11 cellular contexts compared by ENCODE assay signal in genomic region chr6:30590509-30590908, GRCh38. TPM values are rescaled to one million over a fixed set of nuclear protein-coding genes. Genes with fewer than 3 reads are reported as not detected.
A peak's percentile ranks its signal among the peaks of the same experiment; 100 is the strongest.
DNase-seq lines count a peak whose midpoint lies in the region; ATAC-seq and TF ChIP-seq lines count a peak whose summit lies in the region.
"Had no signal": no experiment of that assay in that cellular context is flagged by ENCODE, and none has a peak within 500 bp of the region (broad histone marks: within the 10 kb centered on the region; RNA-seq: fewer than 3 reads in every experiment).

No MANE protein-coding gene starts in this region.

- peaks cover 32% of the 10 kb centered on the region for H3F3A ChIP-seq in GM23248 (ENCODE audit: insufficient read depth)

- peaks cover 22% of the 10 kb centered on the region for H3K79me2 ChIP-seq in GM23248 (ENCODE audit: insufficient read depth)
- H3K79me2 ChIP-seq in hepatocyte, result peaks cover 9% of the 10 kb centered on the region

- peak overlapping the region; percentile 38; the same call in 1 of the 2 replicates for H3K9ac ChIP-seq in GM23248
- H3K9ac ChIP-seq in SK-N-MC (ENCODE audit: insufficient read length), result no peak overlapping the region

- H4K20me1 ChIP-seq in GM23248 (ENCODE audit: insufficient read depth) (no peaks in the 10 kb centered on the region), hepatocyte (ENCODE audit: insufficient read depth, poor library complexity, severe bottlenecking) (no peaks in the 10 kb centered on the region)

- H3K9me2 ChIP-seq in GM23248 (ENCODE audit: insufficient read depth), result no peaks in the 10 kb centered on the region
- no peaks in the 10 kb centered on the region for H3K9me2 ChIP-seq in hepatocyte (replicated peaks; ENCODE audit: insufficient read depth)

- H3K4me1 ChIP-seq in GM23248 (ENCODE audit: insufficient read depth), result peaks cover 7% of the 10 kb centered on the region; the same call in 1 of the 2 replicates
- H3K4me1 ChIP-seq in hepatocyte (ENCODE audit: insufficient read depth), result no peaks in the 10 kb centered on the region

- ATAC-seq in stimulated activated effector memory CD8-positive, alpha-beta T cell treated with anti-CD3 and anti-CD28 coated beads, Interleukin-12 subunit alpha, Interleukin-12 subunit beta, amount 100 ng/mL, for 72 hours, result peak; percentile 21
- no peak for ATAC-seq in GM19452 (IDR thresholded peaks at IDR 0.05; ENCODE audit: unreplicated experiment)
- ATAC-seq in GM21515 (IDR thresholded peaks at IDR 0.05; ENCODE audit: unreplicated experiment), result no peak

- H3K27me3 ChIP-seq in GM23248 (replicated peaks; ENCODE audit: insufficient read depth) (no peaks in the 10 kb centered on the region), hepatocyte (no peaks in the 10 kb centered on the region)

- 72 to 75% methylated on average over 8 of the region's 8 CpGs for WGBS in GM23248 (ENCODE audit: low coverage in 1 of 2, low lambda C conversion rate in 2 of 2, missing lambda C conversion rate in 2 of 2), 2 experiments
- 93% methylated on average over 8 of the region's 8 CpGs for WGBS in hepatocyte (ENCODE audit: low lambda C conversion rate, missing lambda C conversion rate)

- peak overlapping the region; percentile 3 for H3K27ac Mint-ChIP-seq in stimulated activated effector memory CD8-positive, alpha-beta T cell treated with anti-CD3 and anti-CD28 coated beads, Interleukin-12 subunit alpha, Interleukin-12 subunit beta, amount 100 ng/mL, for 72 hours

- H2AFZ ChIP-seq in GM23248, result no peak overlapping the region
- no peak overlapping the region for H2AFZ ChIP-seq in hepatocyte

- H3K4me1 Mint-ChIP-seq in stimulated activated effector memory CD8-positive, alpha-beta T cell treated with anti-CD3 and anti-CD28 coated beads, Interleukin-12 subunit alpha, Interleukin-12 subunit beta, amount 100 ng/mL, for 72 hours, result peaks cover 21% of the 10 kb centered on the region

- in situ Hi-C loops in GM23248 (cut with MboI), result no loop called here

- H3K4me2 ChIP-seq in GM23248 (ENCODE audit: unreplicated experiment) (no peak overlapping the region), hepatocyte (no peak overlapping the region)

- no peaks in the 10 kb centered on the region for H3K9me3 ChIP-seq in GM23248 (ENCODE audit: low read depth)
- no peaks in the 10 kb centered on the region for H3K9me3 ChIP-seq in SK-N-MC (ENCODE audit: low read depth, low read length)
- no peaks in the 10 kb centered on the region for H3K9me3 ChIP-seq in hepatocyte (ENCODE audit: low read depth)

- no peak overlapping the region for H3K4me3 ChIP-seq in GM23248
- H3K4me3 ChIP-seq in SK-N-MC, result no peak overlapping the region
- H3K4me3 ChIP-seq in hepatocyte, result no peak overlapping the region

- TF ChIP-seq CTCF in hepatocyte (IDR thresholded peaks at IDR 0.05; ENCODE audit: poor library complexity), result no peak

- H3K9me3 Mint-ChIP-seq in stimulated activated effector memory CD8-positive, alpha-beta T cell treated with anti-CD3 and anti-CD28 coated beads, Interleukin-12 subunit alpha, Interleukin-12 subunit beta, amount 100 ng/mL, for 72 hours, result no peaks in the 10 kb centered on the region

- peaks cover 98% of the 10 kb centered on the region for H3K36me3 Mint-ChIP-seq in stimulated activated effector memory CD8-positive, alpha-beta T cell treated with anti-CD3 and anti-CD28 coated beads, Interleukin-12 subunit alpha, Interleukin-12 subunit beta, amount 100 ng/mL, for 72 hours

- DNase-seq in GM23248 (peak; percentile 33), SK-N-MC (ENCODE audit: low read depth, low spot score) (no peak), hepatocyte (ENCODE audit: low spot score) (no peak), NCI-H1417 treated with DMSO at 0.1 percent for 48 hours (lab: John Stamatoyannopoulos, UW) (no peak)
- DNase-seq in stimulated activated effector memory CD8-positive, alpha-beta T cell treated with anti-CD3 and anti-CD28 coated beads, Interleukin-12 subunit alpha, Interleukin-12 subunit beta, amount 100 ng/mL, for 72 hours (ENCODE audit: low spot score in 2 of 2), result no peak
- DNase-seq: activated gamma-delta T cell, DMS153, KBM-7, NCI-H187 had no signal

- no peak overlapping the region for H3K4me3 Mint-ChIP-seq in stimulated activated effector memory CD8-positive, alpha-beta T cell treated with anti-CD3 and anti-CD28 coated beads, Interleukin-12 subunit alpha, Interleukin-12 subunit beta, amount 100 ng/mL, for 72 hours

- H3K27ac ChIP-seq in GM23248, result peak overlapping the region; percentile 64
- H3K27ac ChIP-seq in SK-N-MC, result 0 out of 2 replicates have a peak overlapping the region, but pooled peaks have one; percentile 13
- peak overlapping the region; percentile 67 for H3K27ac ChIP-seq in hepatocyte

- H3K36me3 ChIP-seq in GM23248 (ENCODE audit: low read depth) (peaks cover 58% of the 10 kb centered on the region; the same call in 1 of the 2 replicates), SK-N-MC (ENCODE audit: insufficient read depth, low read length) (peaks cover 83% of the 10 kb centered on the region), hepatocyte (replicated peaks; ENCODE audit: insufficient read depth, low read depth) (no peaks in the 10 kb centered on the region)

RNA-seq across cellular contexts. Expression of gene ABCF1, which starts 19.3 kb away (rescaled TPM):
- 31.3 and 42.0 TPM in 2 replicates for total RNA-seq in GM23248 (2014; rRNA removed; shearing (Covaris generic))
- polyA plus RNA-seq in GM23248 (2016; fragmentation: Nextera tagmentation; extraction: Ambion mirVana), result 35.5 and 39.7 TPM in 2 replicates
- total RNA-seq in hepatocyte, result 36.5 and 44.1 TPM in 2 replicates
- 62.0 and 71.3 TPM in 2 replicates for polyA plus RNA-seq in hepatocyte

RNA-seq across cellular contexts. Expression of gene PPP1R10, which starts 26.5 kb away (rescaled TPM):
- 23.9 and 27.3 TPM in 2 replicates for total RNA-seq in GM23248 (2014; rRNA removed; shearing (Covaris generic))
- polyA plus RNA-seq in GM23248 (2016; fragmentation: Nextera tagmentation; extraction: Ambion mirVana), result 23.6 and 32.7 TPM in 2 replicates
- total RNA-seq in hepatocyte, result 34.5 and 36.2 TPM in 2 replicates
- polyA plus RNA-seq in hepatocyte, result 38.2 and 38.6 TPM in 2 replicates

RNA-seq across cellular contexts. Expression of gene MRPS18B, which starts 27.1 kb away (rescaled TPM):
- 33.5 and 41.4 TPM in 2 replicates for total RNA-seq in GM23248 (2014; rRNA removed; shearing (Covaris generic))
- polyA plus RNA-seq in GM23248 (2016; fragmentation: Nextera tagmentation; extraction: Ambion mirVana) (59.2 and 61.2 TPM in 2 replicates), hepatocyte (59.4 and 60.9 TPM in 2 replicates)
- total RNA-seq in hepatocyte, result 38.7 and 40.1 TPM in 2 replicates

RNA-seq across cellular contexts. Expression of gene PRR3, which starts 33.4 kb away (rescaled TPM):
- 5.2 and 6.5 TPM in 2 replicates for total RNA-seq in GM23248 (2014; rRNA removed; shearing (Covaris generic))
- polyA plus RNA-seq in GM23248 (2016; fragmentation: Nextera tagmentation; extraction: Ambion mirVana) (7.1 and 7.3 TPM in 2 replicates), hepatocyte (7.8 and 9.3 TPM in 2 replicates)
- 10.1 and 10.8 TPM in 2 replicates for total RNA-seq in hepatocyte

RNA-seq across cellular contexts. Expression of gene GNL1, which starts 34.2 kb away (rescaled TPM):
- 62.3 and 64.8 TPM in 2 replicates for total RNA-seq in GM23248 (2014; rRNA removed; shearing (Covaris generic))
- 72.1 and 78.9 TPM in 2 replicates for polyA plus RNA-seq in GM23248 (2016; fragmentation: Nextera tagmentation; extraction: Ambion mirVana)
- total RNA-seq in hepatocyte, result 29.5 and 33.2 TPM in 2 replicates
- polyA plus RNA-seq in hepatocyte, result 81.1 and 101 TPM in 2 replicates

Comparison
In these comparisons a context has a peak if more than half of its experiments do, and no peak if none do; other contexts are left out.
1. H3K27ac ChIP-seq: peak in every context shown above with its lines; median percentile 67 in hepatocyte; 64 in GM23248; 13 in SK-N-MC.